Comparison of ENCODE assay signal across 8 cellular contexts in the genomic region with DNA sequence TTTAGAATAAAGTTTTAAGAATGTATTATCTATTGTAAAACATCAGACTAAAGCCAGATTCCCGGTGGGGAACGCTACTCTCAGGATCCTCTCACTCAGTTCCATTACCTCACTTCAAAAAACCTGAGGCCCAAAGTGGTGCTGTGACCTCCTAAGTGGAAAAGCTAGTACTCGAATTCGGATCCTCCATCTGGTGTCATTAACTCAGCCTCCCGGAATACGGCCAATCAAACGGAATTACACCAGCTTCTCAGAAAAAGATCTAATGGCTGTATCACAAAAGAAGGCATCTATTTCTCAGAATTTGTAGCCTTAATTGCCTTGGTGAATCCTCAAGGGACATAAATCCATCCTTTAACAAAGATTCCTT. TPM values are rescaled to one million over a fixed set of nuclear protein-coding genes. Genes with fewer than 3 reads are reported as not detected.
DNase-seq lines count a peak whose midpoint lies in the region; ATAC-seq and TF ChIP-seq lines count a peak whose summit lies in the region.

No MANE protein-coding gene starts in this region.

- TF ChIP-seq CTCF in body of pancreas (IDR thresholded peaks at IDR 0.05) = no peak
- no peak for TF ChIP-seq CTCF in lower lobe of right lung (IDR thresholded peaks at IDR 0.05)
- no peak for TF ChIP-seq CTCF in transverse colon (IDR thresholded peaks at IDR 0.05)

- WGBS in HUES64 = 33% methylated on average over 7 of the region's 7 CpGs
- 5 to 9% methylated on average over 7 of the region's 7 CpGs for WGBS in body of pancreas, 2 donors
- 13 to 17% methylated on average over 6 to 7 of the region's 7 CpGs for WGBS in transverse colon (ENCODE audit: low coverage in 1 of 2), 2 donors

- intact Hi-C loops in body of pancreas (cut with DNase I) = no loop called here
- intact Hi-C loops in lower lobe of right lung (cut with DNase I) = no loop called here
- intact Hi-C loops in transverse colon (cut with DNase I; ENCODE audit: low total_unique reads) = no loop called here

- H3K9ac ChIP-seq in HUES64 (ENCODE audit: low read depth, low read length) = peak overlapping the region; percentile 85; the same call in 1 of the 2 replicates

- in situ Hi-C loops in transverse colon (cut with MboI; ENCODE audit: low pct_ligation_motif_present in 1 of 4, low pct_unique_long_range_greater_than_20kb in 1 of 4, low sequenced_read_pairs in 3 of 4) = no loop called here

- H3K4me3 ChIP-seq in HUES64 (ENCODE audit: low read length) (peak overlapping the region; percentile 74), body of pancreas (peak overlapping the region in 1 of 2 donors; percentile 92), lower lobe of right lung (peak overlapping the region; percentile 89), transverse colon (peak overlapping the region; percentile 66 to 97 (median 80))

- no peaks in the 10 kb centered on the region for H3K27me3 ChIP-seq in HUES64 (ENCODE audit: insufficient read depth, low read length)
- H3K27me3 ChIP-seq in body of pancreas = no peaks in the 10 kb centered on the region
- no peaks in the 10 kb centered on the region for H3K27me3 ChIP-seq in lower lobe of right lung (ENCODE audit: low read depth)
- H3K27me3 ChIP-seq in transverse colon = no peaks in the 10 kb centered on the region

- ATAC-seq in body of pancreas (no peak), lower lobe of right lung (no peak), HG02970 (IDR thresholded peaks at IDR 0.05; ENCODE audit: low FRiP score, unreplicated experiment) (no peak)

- H3K36me3 ChIP-seq in HUES64 (ENCODE audit: insufficient read depth, low read length) (no peaks in the 10 kb centered on the region), body of pancreas (replicated peaks in 1 of 2; ENCODE audit: insufficient read depth in 1 of 2, low read depth in 2 of 2) (no peaks in the 10 kb centered on the region), lower lobe of right lung (no peaks in the 10 kb centered on the region), transverse colon (no peaks in the 10 kb centered on the region)

- H3K4me1 ChIP-seq in HUES64 (ENCODE audit: insufficient read depth, low read length) = peaks cover 8% of the 10 kb centered on the region; the same call in 1 of the 2 replicates
- H3K4me1 ChIP-seq in body of pancreas = peaks cover 43% of the 10 kb centered on the region
- peaks cover 37% of the 10 kb centered on the region for H3K4me1 ChIP-seq in lower lobe of right lung
- peaks cover 12 to 38% (median 29%) of the 10 kb centered on the region in 4 donors for H3K4me1 ChIP-seq in transverse colon

- peak; percentile 61 for DNase-seq in DMS79 treated with DMSO at 0.1 percent for 48 hours (lab: John Stamatoyannopoulos, UW)
- no peak for DNase-seq in body of pancreas
- DNase-seq in lower lobe of right lung = no peak
- no peak for DNase-seq in transverse colon
- DNase-seq in occipital lobe (lab: John Stamatoyannopoulos, UW) = no peak
- DNase-seq in amygdala (lab: John Stamatoyannopoulos, UW) = no peak

- H3K9me3 ChIP-seq in HUES64 (ENCODE audit: insufficient read depth, low read depth, low read length) (no peaks in the 10 kb centered on the region), body of pancreas (no peaks in the 10 kb centered on the region), lower lobe of right lung (no peaks in the 10 kb centered on the region), transverse colon (no peaks in the 10 kb centered on the region)

- TF ChIP-seq POLR2A in body of pancreas (IDR thresholded peaks at IDR 0.05) (no peak), transverse colon (IDR thresholded peaks at IDR 0.05) (no peak)

- TF ChIP-seq EP300 in transverse colon (IDR thresholded peaks at IDR 0.05; ENCODE audit: low read depth) = no peak

- H3K27ac ChIP-seq in HUES64 (ENCODE audit: low read depth, low read length) (no peak overlapping the region), body of pancreas (peak overlapping the region in 3 of 4 donors; percentile 81 to 98 (median 97)), lower lobe of right lung (peak overlapping the region; percentile 95), transverse colon (peak overlapping the region; percentile 90 to 96 (median 94))

RNA-seq across cellular contexts. Expression of gene ACAD11, which starts 0.6 kb away (rescaled TPM):
- 8.3 TPM for polyA plus RNA-seq in HUES64 (2013, experiment 1 of 2)
- 13.1 TPM for polyA plus RNA-seq in HUES64 (2013, experiment 2 of 2)
- total RNA-seq in body of pancreas (10 to 100 TPM; 28.8 to 52.1 TPM), lower lobe of right lung (17.7 TPM), transverse colon (10 to 100 TPM; 10.2 to 56.7 (median 20.9) TPM), occipital lobe (36.0 TPM)

RNA-seq across cellular contexts. Expression of gene UBA5, which starts 1.1 kb away (rescaled TPM):
- polyA plus RNA-seq in HUES64 (2013, experiment 1 of 2) = 37.3 TPM
- polyA plus RNA-seq in HUES64 (2013, experiment 2 of 2) = 39.7 TPM
- total RNA-seq in body of pancreas = 10 to 100 TPM; 85.6 to 99.2 TPM
- total RNA-seq in lower lobe of right lung = 27.2 TPM
- total RNA-seq in transverse colon = 10 to 100 TPM; 25.7 to 45.3 (median 33.4) TPM
- 85.0 TPM for total RNA-seq in occipital lobe
